In genomic region chr19:33815410-33816340, GRCh38 we compare ENCODE assay signal across 2 cellular contexts.
TF ChIP-seq lines count a peak whose summit lies in the region.

No MANE protein-coding gene starts in this region.

TF ChIP-seq in K562, 482 proteins besides CTCF, POLR2A, EP300 and RAD21:
- TF ChIP-seq FOSL1 (tag; conservative IDR thresholded peaks at IDR 0.05), result peak; percentile 61; the same call in 1 of the 2 replicates
- TF ChIP-seq, protein P1, sequence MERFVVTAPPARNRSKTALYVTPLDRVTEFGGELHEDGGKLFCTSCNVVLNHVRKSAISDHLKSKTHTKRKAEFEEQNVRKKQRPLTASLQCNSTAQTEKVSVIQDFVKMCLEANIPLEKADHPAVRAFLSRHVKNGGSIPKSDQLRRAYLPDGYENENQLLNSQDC (CRISPR knock-in tag; IDR thresholded peaks at IDR 0.05), result no peak
- no peak for TF ChIP-seq ZFP1 (CRISPR knock-in tag; IDR thresholded peaks at IDR 0.05)
- peak; percentile 74 for TF ChIP-seq JUND (IDR thresholded peaks at IDR 0.05; ENCODE audit: borderline replicate concordance, low read depth, low read length)
- TF ChIP-seq JUND (tag; IDR thresholded peaks at IDR 0.05; ENCODE audit: borderline replicate concordance, low read depth, low read length), result peak; percentile 18; the same call in 1 of the 3 replicates
- TF ChIP-seq, protein P2, sequence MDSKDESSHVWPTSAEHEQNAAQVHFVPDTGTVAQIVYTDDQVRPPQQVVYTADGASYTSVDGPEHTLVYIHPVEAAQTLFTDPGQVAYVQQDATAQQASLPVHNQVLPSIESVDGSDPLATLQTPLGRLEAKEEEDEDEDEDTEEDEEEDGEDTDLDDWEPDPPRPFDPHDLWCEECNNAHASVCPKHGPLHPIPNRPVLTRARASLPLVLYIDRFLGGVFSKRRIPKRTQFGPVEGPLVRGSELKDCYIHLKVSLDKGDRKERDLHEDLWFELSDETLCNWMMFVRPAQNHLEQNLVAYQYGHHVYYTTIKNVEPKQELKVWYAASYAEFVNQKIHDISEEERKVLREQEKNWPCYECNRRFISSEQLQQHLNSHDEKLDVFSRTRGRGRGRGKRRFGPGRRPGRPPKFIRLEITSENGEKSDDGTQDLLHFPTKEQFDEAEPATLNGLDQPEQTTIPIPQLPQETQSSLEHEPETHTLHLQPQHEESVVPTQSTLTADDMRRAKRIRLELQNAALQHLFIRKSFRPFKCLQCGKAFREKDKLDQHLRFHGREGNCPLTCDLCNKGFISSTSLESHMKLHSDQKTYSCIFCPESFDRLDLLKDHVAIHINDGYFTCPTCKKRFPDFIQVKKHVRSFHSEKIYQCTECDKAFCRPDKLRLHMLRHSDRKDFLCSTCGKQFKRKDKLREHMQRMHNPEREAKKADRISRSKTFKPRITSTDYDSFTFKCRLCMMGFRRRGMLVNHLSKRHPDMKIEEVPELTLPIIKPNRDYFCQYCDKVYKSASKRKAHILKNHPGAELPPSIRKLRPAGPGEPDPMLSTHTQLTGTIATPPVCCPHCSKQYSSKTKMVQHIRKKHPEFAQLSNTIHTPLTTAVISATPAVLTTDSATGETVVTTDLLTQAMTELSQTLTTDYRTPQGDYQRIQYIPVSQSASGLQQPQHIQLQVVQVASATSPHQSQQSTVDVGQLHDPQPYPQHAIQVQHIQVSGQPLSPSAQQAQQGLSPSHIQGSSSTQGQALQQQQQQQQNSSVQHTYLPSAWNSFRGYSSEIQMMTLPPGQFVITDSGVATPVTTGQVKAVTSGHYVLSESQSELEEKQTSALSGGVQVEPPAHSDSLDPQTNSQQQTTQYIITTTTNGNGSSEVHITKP (IDR thresholded peaks at IDR 0.05; ENCODE audit: partially characterized antibody), result peak; percentile 90
- TF ChIP-seq ATF3 (IDR thresholded peaks at IDR 0.05), result peak; percentile 50
- no peak for TF ChIP-seq ATF3 (CRISPR knock-in tag; conservative IDR thresholded peaks at IDR 0.05)
- peak; percentile 62; the same call in 1 of the 2 replicates for TF ChIP-seq KLF13 (tag; IDR thresholded peaks at IDR 0.05; ENCODE audit: borderline replicate concordance, low read depth)
- no peak for TF ChIP-seq ZNF668 (CRISPR knock-in tag; IDR thresholded peaks at IDR 0.05)
TF ChIP-seq in K562: peak in this region for 5.

TF ChIP-seq in HepG2, 621 proteins besides CTCF, POLR2A, EP300 and RAD21:
- TF ChIP-seq, protein P3, sequence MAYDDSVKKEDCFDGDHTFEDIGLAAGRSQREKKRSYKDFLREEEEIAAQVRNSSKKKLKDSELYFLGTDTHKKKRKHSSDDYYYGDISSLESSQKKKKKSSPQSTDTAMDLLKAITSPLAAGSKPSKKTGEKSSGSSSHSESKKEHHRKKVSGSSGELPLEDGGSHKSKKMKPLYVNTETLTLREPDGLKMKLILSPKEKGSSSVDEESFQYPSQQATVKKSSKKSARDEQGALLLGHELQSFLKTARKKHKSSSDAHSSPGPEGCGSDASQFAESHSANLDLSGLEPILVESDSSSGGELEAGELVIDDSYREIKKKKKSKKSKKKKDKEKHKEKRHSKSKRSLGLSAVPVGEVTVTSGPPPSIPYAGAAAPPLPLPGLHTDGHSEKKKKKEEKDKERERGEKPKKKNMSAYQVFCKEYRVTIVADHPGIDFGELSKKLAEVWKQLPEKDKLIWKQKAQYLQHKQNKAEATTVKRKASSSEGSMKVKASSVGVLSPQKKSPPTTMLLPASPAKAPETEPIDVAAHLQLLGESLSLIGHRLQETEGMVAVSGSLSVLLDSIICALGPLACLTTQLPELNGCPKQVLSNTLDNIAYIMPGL (CRISPR knock-in tag; IDR thresholded peaks at IDR 0.05; ENCODE audit: borderline replicate concordance in 1 of 2, low read depth in 1 of 2), result no peak
- TF ChIP-seq ZNF883 (CRISPR knock-in tag; IDR thresholded peaks at IDR 0.05; ENCODE audit: not compliant biosample characterization) (no peak), POLR2G (IDR thresholded peaks at IDR 0.05; ENCODE audit: low read depth, low read length) (peak; percentile 29; the same call in 1 of the 2 replicates)
